Comparison of ENCODE assay signal across 28 cellular contexts in genomic region chr10:104894711-104895110, GRCh38.
"Had no signal": no experiment of that assay in that cellular context is flagged by ENCODE, and none has a peak within 500 bp of the region (broad histone marks: within the 10 kb centered on the region; RNA-seq: fewer than 3 reads in every experiment).

No MANE protein-coding gene starts in this region.

- H3K36me3 Mint-ChIP-seq: mesothelial cell of epicardium, type B pancreatic cell had no signal

- H3K4me3 ChIP-seq: coronary artery, esophagus muscularis mucosa, gastroesophageal sphincter, heart right ventricle, lung, mucosa of descending colon, pancreas, right atrium auricular region, smooth muscle cell, thyroid gland had no signal

- H3K4me2 ChIP-seq: smooth muscle cell had no signal

- H3K36me3 ChIP-seq: esophagus muscularis mucosa, gastroesophageal sphincter, heart right ventricle, pancreas, right atrium auricular region, thyroid gland had no signal

- H3K4me1 Mint-ChIP-seq: immature natural killer cell; mesothelial cell of epicardium; naive thymus-derived CD4-positive, alpha-beta T cell; stimulated activated naive CD8-positive, alpha-beta T cell treated with anti-CD3 and anti-CD28 coated beads, Interleukin-15, amount 100 ng/mL, for 72 hours had no signal

- H3K27ac Mint-ChIP-seq: immature natural killer cell; mesothelial cell of epicardium; naive thymus-derived CD4-positive, alpha-beta T cell; nephron; stimulated activated naive CD8-positive, alpha-beta T cell treated with anti-CD3 and anti-CD28 coated beads, Interleukin-15, amount 100 ng/mL, for 72 hours; type B pancreatic cell had no signal

- H3K27ac ChIP-seq: coronary artery, esophagus muscularis mucosa, foreskin keratinocyte, gastroesophageal sphincter, heart right ventricle, pancreas, right atrium auricular region, thyroid gland had no signal

- DNase-seq: dermis blood vessel endothelial cell; effector memory CD4-positive, alpha-beta T cell; foreskin keratinocyte; glutamatergic neuron; heart right ventricle; immature natural killer cell; mesenchymal stem cell; mucosa of descending colon; naive thymus-derived CD4-positive, alpha-beta T cell; pancreas; stimulated activated CD4-positive, alpha-beta T cell treated with anti-CD3 and anti-CD28 coated beads, Interleukin-12 subunit alpha, Interleukin-12 subunit beta, amount 100 ng/mL, for 4 hours; stimulated activated CD4-positive, alpha-beta T cell treated with anti-CD3 and anti-CD28 coated beads, Interleukin-1b, Interleukin-23, amount 100 ng/mL, for 48 hours; stimulated activated CD4-positive, alpha-beta T cell treated with anti-CD3 and anti-CD28 coated beads, Interleukin-4, amount 100 ng/mL, for 1 hour; stimulated activated CD8-positive, alpha-beta memory T cell treated with anti-CD3 and anti-CD28 coated beads, Interleukin-4, amount 100 ng/mL, for 48 hours; stimulated activated naive CD4-positive, alpha-beta T cell; stimulated activated naive CD8-positive, alpha-beta T cell treated with anti-CD3 and anti-CD28 coated beads, Interleukin-15, amount 100 ng/mL, for 72 hours; thyroid gland had no signal

- H3K27me3 Mint-ChIP-seq: stimulated activated naive CD8-positive, alpha-beta T cell treated with anti-CD3 and anti-CD28 coated beads, Interleukin-15, amount 100 ng/mL, for 72 hours had no signal

- H3K4me3 Mint-ChIP-seq: immature natural killer cell; mesothelial cell of epicardium; naive thymus-derived CD4-positive, alpha-beta T cell; nephron; stimulated activated naive CD8-positive, alpha-beta T cell treated with anti-CD3 and anti-CD28 coated beads, Interleukin-15, amount 100 ng/mL, for 72 hours; type B pancreatic cell had no signal

- H3K4me1 ChIP-seq: esophagus muscularis mucosa, foreskin keratinocyte, gastroesophageal sphincter, heart right ventricle, pancreas, right atrium auricular region, thyroid gland had no signal

- ATAC-seq: foreskin keratinocyte; gastroesophageal sphincter; heart right ventricle; left lobe of liver; mucosa of descending colon; naive thymus-derived CD4-positive, alpha-beta T cell; pancreas; sciatic nerve; stimulated activated naive CD8-positive, alpha-beta T cell treated with anti-CD3 and anti-CD28 coated beads, Interleukin-15, amount 100 ng/mL, for 72 hours had no signal

- H3K9me3 ChIP-seq: mucosa of descending colon, pancreas, thyroid gland had no signal

- H3K9me3 Mint-ChIP-seq: type B pancreatic cell had no signal

- H3K27me3 ChIP-seq: esophagus muscularis mucosa, foreskin keratinocyte, pancreas, right atrium auricular region, thyroid gland had no signal
